8 cellular contexts compared by ENCODE assay signal in the genomic region with DNA sequence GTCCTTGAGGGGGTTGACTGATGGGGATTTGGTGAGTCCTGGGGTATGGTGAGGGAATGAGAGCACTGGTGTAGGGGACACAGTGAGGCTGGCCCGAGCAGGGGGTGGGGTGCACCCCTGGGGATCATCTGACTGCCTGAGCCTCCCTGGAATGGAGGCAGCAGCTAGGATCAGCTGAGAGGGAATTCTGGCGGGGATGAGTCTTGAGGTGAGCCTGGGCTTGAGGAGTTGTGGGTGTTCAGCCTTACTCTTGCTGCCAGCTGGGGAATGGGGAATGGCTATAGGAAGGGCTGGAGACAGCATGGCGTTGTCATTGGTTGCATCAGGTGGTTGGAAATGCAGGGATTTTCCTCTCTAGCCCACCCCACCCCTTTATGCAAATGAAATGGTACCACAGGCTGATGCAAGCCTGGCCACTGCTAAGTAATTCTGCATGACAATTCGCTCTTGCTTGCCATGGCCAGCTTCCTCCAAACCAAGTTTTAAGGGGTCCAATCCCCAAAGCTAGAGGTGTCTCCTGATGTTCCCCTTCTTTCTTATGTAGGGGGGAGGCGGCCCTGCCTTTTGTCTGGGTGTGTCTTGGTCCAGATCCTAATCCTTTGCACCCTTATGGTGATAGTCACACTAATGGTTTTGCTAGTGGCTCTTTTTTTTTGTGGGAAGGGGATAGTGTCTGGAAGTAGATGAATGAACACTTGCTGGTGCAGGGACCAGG. TPM values are rescaled to one million over a fixed set of nuclear protein-coding genes. Genes with fewer than 3 reads are reported as not detected.
DNase-seq lines count a peak whose midpoint lies in the region; ATAC-seq and TF ChIP-seq lines count a peak whose summit lies in the region.

No MANE protein-coding gene starts in this region.

- H3K9me3 Mint-ChIP-seq in T-helper 2 cell treated with Interferon-gamma antibody and Interleukin-4, amounts not matched to agents 5 μg/mL and 100 μg/mL, for 36 hours: no peaks in the 10 kb centered on the region

- H3K27me3 Mint-ChIP-seq in T-helper 2 cell treated with Interferon-gamma antibody and Interleukin-4, amounts not matched to agents 5 μg/mL and 100 μg/mL, for 36 hours (ENCODE audit: low read depth): no peaks in the 10 kb centered on the region

- no peak for TF ChIP-seq CTCF in DOHH2 (IDR thresholded peaks at IDR 0.05; ENCODE audit: low read depth, low read length, poor library complexity, severe bottlenecking)
- TF ChIP-seq CTCF in fibroblast of the aortic adventitia (IDR thresholded peaks at IDR 0.05; ENCODE audit: insufficient read depth, low read length): no peak

- peaks cover 59% of the 10 kb centered on the region for H3K36me3 Mint-ChIP-seq in T-helper 2 cell treated with Interferon-gamma antibody and Interleukin-4, amounts not matched to agents 5 μg/mL and 100 μg/mL, for 36 hours (ENCODE audit: low read depth)

- H3K4me1 ChIP-seq in DOHH2 (ENCODE audit: control insufficient read depth, low read length): peaks cover 59% of the 10 kb centered on the region

- H3K79me2 ChIP-seq in DOHH2 (ENCODE audit: control insufficient read depth, low read length): peaks cover 84% of the 10 kb centered on the region

- H3F3A ChIP-seq in DOHH2 (ENCODE audit: control insufficient read depth, insufficient read depth): no peaks in the 10 kb centered on the region

- H3K27me3 ChIP-seq in DOHH2 (ENCODE audit: control insufficient read depth, low read length): no peaks in the 10 kb centered on the region

- H3K4me3 Mint-ChIP-seq in T-helper 2 cell treated with Interferon-gamma antibody and Interleukin-4, amounts not matched to agents 5 μg/mL and 100 μg/mL, for 36 hours: peak overlapping the region; percentile 51

- peak; percentile 16 for DNase-seq in GOT3 (lab: John Stamatoyannopoulos, UW)
- DNase-seq in T-helper 2 cell treated with Interferon-gamma antibody and Interleukin-4, amounts not matched to agents 5 μg/mL and 100 μg/mL, for 36 hours (ENCODE audit: low spot score): peak; percentile 23
- peak; percentile 96 for DNase-seq in fibroblast of the aortic adventitia (ENCODE audit: low read depth)
- DNase-seq in stimulated activated CD4-positive, alpha-beta T cell treated with anti-CD3 and anti-CD28 coated beads, Interleukin-4, amount 100 ng/mL, for 24 hours: peak; percentile 61
- DNase-seq in NCI-H187 (lab: John Stamatoyannopoulos, UW): no peak

- H3K36me3 ChIP-seq in DOHH2 (ENCODE audit: control insufficient read depth, low read length): peaks cover 97% of the 10 kb centered on the region

- peaks cover 35% of the 10 kb centered on the region for H3K4me1 Mint-ChIP-seq in T-helper 2 cell treated with Interferon-gamma antibody and Interleukin-4, amounts not matched to agents 5 μg/mL and 100 μg/mL, for 36 hours (ENCODE audit: low read depth)

- peak overlapping the region; percentile 57 for H3K27ac Mint-ChIP-seq in T-helper 2 cell treated with Interferon-gamma antibody and Interleukin-4, amounts not matched to agents 5 μg/mL and 100 μg/mL, for 36 hours

- no peaks in the 10 kb centered on the region for H3K9me3 ChIP-seq in DOHH2 (ENCODE audit: control insufficient read depth, insufficient read depth, low read length)

- H4K20me1 ChIP-seq in DOHH2 (ENCODE audit: control insufficient read depth, insufficient read depth, low read depth, low read length): peaks cover 11% of the 10 kb centered on the region

- peak overlapping the region; percentile 77 for H3K4me2 ChIP-seq in DOHH2 (ENCODE audit: low read length)

- peak overlapping the region; percentile 72 for H3K27ac ChIP-seq in DOHH2 (ENCODE audit: low read depth, low read length)

- H3K9me2 ChIP-seq in DOHH2 (replicated peaks; ENCODE audit: control insufficient read depth, low read length): no peaks in the 10 kb centered on the region

- ATAC-seq in HG02884 (IDR thresholded peaks at IDR 0.05; ENCODE audit: unreplicated experiment) (no peak), HG02763 (IDR thresholded peaks at IDR 0.05; ENCODE audit: unreplicated experiment) (no peak)

- H3K4me3 ChIP-seq in DOHH2 (ENCODE audit: low read length) (peak overlapping the region; percentile 64), fibroblast of the aortic adventitia (ENCODE audit: low read depth, low read length) (peak overlapping the region; percentile 69)

RNA-seq across cellular contexts. Expression of a gene that starts 7.5 kb away (rescaled TPM):
- 103 and 413 TPM in 2 replicates for total RNA-seq in fibroblast of the aortic adventitia (ENCODE audit: low replicate concordance)

RNA-seq across cellular contexts. Expression of a gene that starts 18.1 kb away (rescaled TPM):
- 80.5 and 292 TPM in 2 replicates for total RNA-seq in fibroblast of the aortic adventitia (ENCODE audit: low replicate concordance)

RNA-seq across cellular contexts. Expression of a gene that starts 45.6 kb away (rescaled TPM):
- 49.2 and 59.7 TPM in 2 replicates for total RNA-seq in fibroblast of the aortic adventitia (ENCODE audit: low replicate concordance)

RNA-seq across cellular contexts. Expression of a gene that starts 51.9 kb away (rescaled TPM):
- 4.7 and 11.5 TPM in 2 replicates for total RNA-seq in fibroblast of the aortic adventitia (ENCODE audit: low replicate concordance)

Comparison
In these comparisons a context has a peak if more than half of its experiments do, and no peak if none do; other contexts are left out.
1. DNase-seq: peak in GOT3 (single experiment), T-helper 2 cell treated with Interferon-gamma antibody and Interleukin-4, amounts not matched to agents 5 μg/mL and 100 μg/mL, for 36 hours (single experiment), fibroblast of the aortic adventitia (single experiment) and stimulated activated CD4-positive, alpha-beta T cell treated with anti-CD3 and anti-CD28 coated beads, Interleukin-4, amount 100 ng/mL, for 24 hours (single experiment); none in NCI-H187 (0 of 2).